Comparison of ENCODE assay signal across 1 cellular context in genomic region chr16:24701521-24701951, GRCh38.
TF ChIP-seq lines count a peak whose summit lies in the region.

No MANE protein-coding gene starts in this region.

TF ChIP-seq in SK-N-SH treated with all-trans-retinoic acid at 6 μM for 48 hours, 23 proteins besides CTCF, POLR2A, EP300 and RAD21 (continued from another document):
- TF ChIP-seq TSHZ2 (CRISPR knock-in tag; IDR thresholded peaks at IDR 0.05) (no peak), BACH2 (CRISPR knock-in tag; IDR thresholded peaks at IDR 0.05; ENCODE audit: borderline replicate concordance) (no peak), CSDC2 (CRISPR knock-in tag; IDR thresholded peaks at IDR 0.05) (no peak), TCF4 (CRISPR knock-in tag; IDR thresholded peaks at IDR 0.05; ENCODE audit: borderline replicate concordance) (no peak), TOX (CRISPR knock-in tag; IDR thresholded peaks at IDR 0.05; ENCODE audit: borderline replicate concordance) (no peak), ZFP3 (CRISPR knock-in tag; IDR thresholded peaks at IDR 0.05) (no peak), ARNTL (CRISPR knock-in tag; IDR thresholded peaks at IDR 0.05; ENCODE audit: borderline replicate concordance, low read depth) (no peak), GLIS3 (CRISPR knock-in tag; IDR thresholded peaks at IDR 0.05) (no peak)
- TF ChIP-seq, protein P1, sequence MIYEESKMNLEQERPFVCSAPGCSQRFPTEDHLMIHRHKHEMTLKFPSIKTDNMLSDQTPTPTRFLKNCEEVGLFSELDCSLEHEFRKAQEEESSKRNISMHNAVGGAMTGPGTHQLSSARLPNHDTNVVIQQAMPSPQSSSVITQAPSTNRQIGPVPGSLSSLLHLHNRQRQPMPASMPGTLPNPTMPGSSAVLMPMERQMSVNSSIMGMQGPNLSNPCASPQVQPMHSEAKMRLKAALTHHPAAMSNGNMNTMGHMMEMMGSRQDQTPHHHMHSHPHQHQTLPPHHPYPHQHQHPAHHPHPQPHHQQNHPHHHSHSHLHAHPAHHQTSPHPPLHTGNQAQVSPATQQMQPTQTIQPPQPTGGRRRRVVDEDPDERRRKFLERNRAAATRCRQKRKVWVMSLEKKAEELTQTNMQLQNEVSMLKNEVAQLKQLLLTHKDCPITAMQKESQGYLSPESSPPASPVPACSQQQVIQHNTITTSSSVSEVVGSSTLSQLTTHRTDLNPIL (CRISPR knock-in tag; IDR thresholded peaks at IDR 0.05; ENCODE audit: low read depth), result no peak
